ENCODE assay signal across 16 cellular contexts in genomic region chr6:150346346-150346745, GRCh38. TPM values are rescaled to one million over a fixed set of nuclear protein-coding genes. Genes with fewer than 3 reads are reported as not detected.
DNase-seq lines count a peak whose midpoint lies in the region; ATAC-seq and TF ChIP-seq lines count a peak whose summit lies in the region.
"Had no signal": no experiment of that assay in that cellular context is flagged by ENCODE, and none has a peak within 500 bp of the region (broad histone marks: within the 10 kb centered on the region; RNA-seq: fewer than 3 reads in every experiment).

No MANE protein-coding gene starts in this region.

- peaks cover 16% of the 10 kb centered on the region for H3K4me1 ChIP-seq in foreskin keratinocyte

- DNase-seq in AG10803 (ENCODE audit: low read depth): peak; percentile 34
- peak; percentile 40 for DNase-seq in NCI-H69 (lab: John Stamatoyannopoulos, UW)
- DNase-seq in cardiac fibroblast (ENCODE audit: low read depth in 2 of 2): peak; percentile 4 to 36
- peak; percentile 36 to 60 for DNase-seq in foreskin keratinocyte
- DNase-seq in SHP77 (lab: John Stamatoyannopoulos, UW): no peak
- DNase-seq: C1 segment of cervical spinal cord, GF-D8, MM.1S, NCI-H1092 treated with DMSO at 0.1 percent for 48 hours, NCI-H1694 treated with DMSO at 0.1 percent for 48 hours, NCI-H2107 had no signal

- H3K36me3 Mint-ChIP-seq in activated T-helper 17 cell treated with anti-CD3 and anti-CD28 coated beads, Interleukin-2, amount 50 U/mL, for 72 hours (ENCODE audit: low read depth): no peaks in the 10 kb centered on the region

- TF ChIP-seq CTCF in AG10803 (conservative IDR thresholded peaks at IDR 0.05; ENCODE audit: low read length): no peak
- TF ChIP-seq CTCF in cardiac fibroblast (IDR thresholded peaks at IDR 0.05; ENCODE audit: low read depth, low read length): no peak
- no peak for TF ChIP-seq CTCF in foreskin keratinocyte (conservative IDR thresholded peaks at IDR 0.05)

- H3K27ac ChIP-seq in foreskin keratinocyte: no peak overlapping the region
- H3K27ac ChIP-seq: RWPE1, SJSA1 had no signal

- H3K4me1 Mint-ChIP-seq in activated T-helper 17 cell treated with anti-CD3 and anti-CD28 coated beads, Interleukin-2, amount 50 U/mL, for 72 hours: no peaks in the 10 kb centered on the region

- H3K9me3 Mint-ChIP-seq in activated T-helper 17 cell treated with anti-CD3 and anti-CD28 coated beads, Interleukin-2, amount 50 U/mL, for 72 hours: no peaks in the 10 kb centered on the region

- H3K4me3 Mint-ChIP-seq in activated T-helper 17 cell treated with anti-CD3 and anti-CD28 coated beads, Interleukin-2, amount 50 U/mL, for 72 hours: no peak overlapping the region

- no peaks in the 10 kb centered on the region for H3K27me3 ChIP-seq in foreskin keratinocyte
- H3K27me3 ChIP-seq: SJSA1 had no signal

- no peaks in the 10 kb centered on the region for H3K27me3 Mint-ChIP-seq in activated T-helper 17 cell treated with anti-CD3 and anti-CD28 coated beads, Interleukin-2, amount 50 U/mL, for 72 hours

- H3K4me3 ChIP-seq in AG10803 (ENCODE audit: low read length) (no peak overlapping the region), cardiac fibroblast (replicated peaks in 1 of 2; ENCODE audit: low read depth in 2 of 2, low read length in 2 of 2) (no peak overlapping the region)
- H3K4me3 ChIP-seq: SJSA1 had no signal

- no peak overlapping the region for H3K27ac Mint-ChIP-seq in activated T-helper 17 cell treated with anti-CD3 and anti-CD28 coated beads, Interleukin-2, amount 50 U/mL, for 72 hours

- ATAC-seq in foreskin keratinocyte (no peak), HG02852 (IDR thresholded peaks at IDR 0.05; ENCODE audit: unreplicated experiment) (no peak), GM18907 (IDR thresholded peaks at IDR 0.05; ENCODE audit: unreplicated experiment) (no peak)
- no peak for ATAC-seq in activated T-helper 17 cell treated with anti-CD3 and anti-CD28 coated beads, Interleukin-2, amount 50 U/mL, for 72 hours (replicated peaks)

RNA-seq across cellular contexts. Expression of gene IYD, which starts 22.5 kb away (rescaled TPM):
- not detected in 2 replicates for total RNA-seq in foreskin keratinocyte
- not detected in 2 replicates for polyA plus RNA-seq in foreskin keratinocyte
- total RNA-seq in activated T-helper 17 cell treated with anti-CD3 and anti-CD28 coated beads, Interleukin-2, amount 50 U/mL, for 72 hours: not detected
- total RNA-seq: SJSA1 had no signal

Comparison
In these comparisons a context has a peak if more than half of its experiments do, and no peak if none do; other contexts are left out.
1. DNase-seq: peak in AG10803 (single experiment), NCI-H69 (single experiment), cardiac fibroblast (2 of 2) and foreskin keratinocyte (2 of 2); none in SHP77 (0 of 2).